In the genomic region with DNA sequence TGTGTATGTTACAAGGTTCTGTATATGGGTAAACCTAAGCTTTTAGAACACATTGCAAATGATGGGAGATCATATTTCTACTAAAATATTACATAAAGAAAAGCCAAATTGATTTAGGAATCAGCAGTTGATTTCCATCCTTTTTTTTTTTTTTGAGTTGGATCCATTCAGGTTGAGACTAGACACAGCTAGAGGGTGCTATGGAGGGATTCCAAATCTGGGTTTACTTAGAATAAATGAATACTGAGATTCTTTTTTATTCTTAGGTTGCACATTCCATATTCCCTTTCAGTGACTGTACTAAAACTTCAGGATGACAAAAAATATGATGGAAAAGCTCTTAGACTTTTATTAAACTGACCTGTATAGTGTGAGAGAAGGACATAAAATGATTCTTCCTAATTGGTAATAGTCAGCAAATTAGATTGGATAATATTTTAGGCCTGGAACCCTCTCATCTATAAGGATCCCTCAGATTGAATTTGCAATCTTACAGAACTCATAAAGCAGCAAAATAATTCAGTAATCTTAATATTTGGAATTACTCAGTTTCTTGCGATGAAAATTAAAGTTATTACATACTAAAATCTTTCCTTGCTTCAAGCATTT, we compare ENCODE assay signal across 19 cellular contexts.
DNase-seq lines count a peak whose midpoint lies in the region; ATAC-seq and TF ChIP-seq lines count a peak whose summit lies in the region.
"Had no signal": no experiment of that assay in that cellular context is flagged by ENCODE, and none has a peak within 500 bp of the region (broad histone marks: within the 10 kb centered on the region; RNA-seq: fewer than 3 reads in every experiment).

No MANE protein-coding gene starts in this region.

- H4K20me1 ChIP-seq in GM23338 (replicated peaks; ENCODE audit: insufficient read depth): no peaks in the 10 kb centered on the region

- H3K27ac ChIP-seq in GM23338 (ENCODE audit: low read depth) (no peak overlapping the region), endodermal cell (ENCODE audit: low read depth, low read length) (no peak overlapping the region)
- H3K27ac ChIP-seq: gastrocnemius medialis, KMS-11, tibial nerve had no signal

- H3K27me3 Mint-ChIP-seq in GM23338 (ENCODE audit: insufficient read depth, low read depth, poor library complexity) (peaks cover 3% of the 10 kb centered on the region), endodermal cell (ENCODE audit: insufficient read depth) (no peaks in the 10 kb centered on the region)

- H3K36me3 Mint-ChIP-seq in GM23338 (ENCODE audit: low read depth) (no peaks in the 10 kb centered on the region), endodermal cell (ENCODE audit: low read depth) (peaks cover 6% of the 10 kb centered on the region)
- H3K36me3 Mint-ChIP-seq: natural killer cell had no signal

- H3K9me3 ChIP-seq in endodermal cell (ENCODE audit: control insufficient read depth, low read length): no peaks in the 10 kb centered on the region
- H3K9me3 ChIP-seq: gastrocnemius medialis, tibial nerve had no signal

- H3K9me3 Mint-ChIP-seq in GM23338: 0 out of 3 replicates have a peak, but pooled peaks cover 6% of the 10 kb centered on the region
- H3K9me3 Mint-ChIP-seq in endodermal cell: peaks cover 3% of the 10 kb centered on the region
- H3K9me3 Mint-ChIP-seq: natural killer cell; stimulated activated naive CD8-positive, alpha-beta T cell treated with anti-CD3 and anti-CD28 coated beads, Interleukin-15, Interleukin-2, amounts not matched to agents 100 ng/mL and 50 ng/mL, for 24 hours had no signal

- H3K27me3 ChIP-seq in GM23338 (ENCODE audit: insufficient read depth) (no peaks in the 10 kb centered on the region), endodermal cell (ENCODE audit: control insufficient read depth, insufficient read depth, low read length, poor library complexity, severe bottlenecking) (no peaks in the 10 kb centered on the region)
- H3K27me3 ChIP-seq: gastrocnemius medialis, tibial nerve had no signal

- H3K4me3 Mint-ChIP-seq in GM23338 (no peak overlapping the region), endodermal cell (no peak overlapping the region)
- H3K4me3 Mint-ChIP-seq: natural killer cell; stimulated activated naive CD8-positive, alpha-beta T cell treated with anti-CD3 and anti-CD28 coated beads, Interleukin-15, Interleukin-2, amounts not matched to agents 100 ng/mL and 50 ng/mL, for 24 hours; T-helper 17 cell had no signal

- H3K79me2 ChIP-seq in GM23338 (replicated peaks; ENCODE audit: insufficient read depth): no peaks in the 10 kb centered on the region

- H3K9ac ChIP-seq in endodermal cell (ENCODE audit: extremely low read depth, low read length, poor library complexity, severe bottlenecking): no peak overlapping the region
- H3K9ac ChIP-seq: KMS-11 had no signal

- H3K9me2 ChIP-seq in GM23338 (ENCODE audit: insufficient read depth): no peaks in the 10 kb centered on the region

- H3K4me1 ChIP-seq in GM23338 (ENCODE audit: insufficient read depth) (peaks cover 37% of the 10 kb centered on the region), endodermal cell (ENCODE audit: control insufficient read depth, insufficient read depth, low read length) (peaks cover 4% of the 10 kb centered on the region)

- peak; percentile 27 to 42 for TF ChIP-seq CTCF in GM23338 (conservative IDR thresholded peaks at IDR 0.05; ENCODE audit: low read depth in 2 of 2)
- peak; percentile 60 for TF ChIP-seq CTCF in endodermal cell (conservative IDR thresholded peaks at IDR 0.05)
- peak; percentile 28 for TF ChIP-seq CTCF in retinal pigment epithelial cell (conservative IDR thresholded peaks at IDR 0.05; ENCODE audit: low read depth, low read length)

- H3K36me3 ChIP-seq in GM23338 (ENCODE audit: insufficient read depth) (no peaks in the 10 kb centered on the region), endodermal cell (ENCODE audit: control insufficient read depth, insufficient read depth, low read length) (no peaks in the 10 kb centered on the region)
- H3K36me3 ChIP-seq: gastrocnemius medialis, tibial nerve had no signal

- no peak overlapping the region for H3K27ac Mint-ChIP-seq in GM23338
- H3K27ac Mint-ChIP-seq in endodermal cell: no peak overlapping the region
- H3K27ac Mint-ChIP-seq: natural killer cell; stimulated activated naive CD8-positive, alpha-beta T cell treated with anti-CD3 and anti-CD28 coated beads, Interleukin-15, Interleukin-2, amounts not matched to agents 100 ng/mL and 50 ng/mL, for 24 hours; T-helper 17 cell had no signal

- 87 to 100% methylated on average over 1 of the region's 1 CpG for WGBS in endodermal cell (ENCODE audit: insufficient coverage in 1 of 2, insufficient read length in 1 of 2), 2 experiments

- peaks cover 31% of the 10 kb centered on the region for H3K4me1 Mint-ChIP-seq in GM23338
- H3K4me1 Mint-ChIP-seq in endodermal cell: peaks cover 31% of the 10 kb centered on the region
- H3K4me1 Mint-ChIP-seq: natural killer cell, T-helper 17 cell had no signal

- no peak overlapping the region for H3K4me2 ChIP-seq in GM23338
- H3K4me2 ChIP-seq: KMS-11 had no signal

- no peak overlapping the region for H2AFZ ChIP-seq in GM23338

- H3K4me3 ChIP-seq in GM23338 (no peak overlapping the region), endodermal cell (ENCODE audit: low read length) (no peak overlapping the region), retinal pigment epithelial cell (ENCODE audit: low read length) (no peak overlapping the region)
- H3K4me3 ChIP-seq: gastrocnemius medialis, tibial nerve had no signal

- no peak for DNase-seq in GM23338 (ENCODE audit: low spot score)
- peak; percentile 8 for DNase-seq in OCI-M1 (lab: John Stamatoyannopoulos, UW)
- DNase-seq in endodermal cell: no peak
- no peak for DNase-seq in retinal pigment epithelial cell (ENCODE audit: low read depth)
- no peak for DNase-seq in activated CD8-positive, alpha-beta memory T cell treated with anti-CD3 and anti-CD28 coated beads, Interleukin-2, amount 50 U/mL, for 4 hours
- DNase-seq in activated CD4-positive, alpha-beta T cell treated with anti-CD3 and anti-CD28 coated beads for 4 hours: no peak
- DNase-seq: activated naive CD4-positive, alpha-beta T cell treated with anti-CD3 and anti-CD28 coated beads, Interleukin-2, amount 50 U/mL, for 16 hours; activated T-cell treated with anti-CD3 and anti-CD28 coated beads, Interleukin-2, amount 50 U/mL, for 48 hours; C1 segment of cervical spinal cord; gastrocnemius medialis; kidney glomerular epithelial cell; natural killer cell; NCI-H524 treated with DMSO at 0.1 percent for 48 hours; SIG-M5; T-helper 17 cell had no signal

- no peaks in the 10 kb centered on the region for H3F3A ChIP-seq in GM23338 (replicated peaks; ENCODE audit: low read depth)

- ATAC-seq in GM23338 (no peak), GM21528 (IDR thresholded peaks at IDR 0.05; ENCODE audit: low FRiP score, unreplicated experiment) (no peak)
- ATAC-seq: gastrocnemius medialis, natural killer cell, T-helper 17 cell had no signal

TF ChIP-seq in GM23338, 12 proteins besides CTCF, POLR2A, EP300 and RAD21 (continues in another document):
- TF ChIP-seq JUNB (IDR thresholded peaks at IDR 0.05; ENCODE audit: unreplicated experiment) (no peak), EZH2 (IDR thresholded peaks at IDR 0.05; ENCODE audit: low read depth, unreplicated experiment) (no peak), ETS1 (IDR thresholded peaks at IDR 0.05) (no peak), ZNF331 (CRISPR knock-in tag; IDR thresholded peaks at IDR 0.05; ENCODE audit: low read depth) (no peak)
